ENCODE assay signal across 8 cellular contexts in the genomic region with DNA sequence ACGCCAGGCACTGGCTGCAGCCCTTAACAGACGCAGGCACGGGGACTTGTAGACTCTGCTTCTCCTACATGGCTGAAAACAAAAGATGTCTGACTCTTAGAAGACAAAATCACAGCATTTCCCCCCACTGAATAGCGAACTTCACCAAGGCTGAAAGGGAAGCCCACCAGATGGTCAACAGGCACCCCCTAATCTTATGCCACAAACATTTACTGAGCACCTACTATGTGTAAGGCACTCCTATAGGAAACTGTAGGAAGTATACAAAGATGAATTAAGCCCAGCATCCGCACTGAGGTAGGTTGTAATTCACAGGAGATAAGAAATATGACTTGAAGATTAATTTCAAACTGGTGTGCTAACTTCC. TPM values are rescaled to one million over a fixed set of nuclear protein-coding genes. Genes with fewer than 3 reads are reported as not detected.
DNase-seq lines count a peak whose midpoint lies in the region; ATAC-seq and TF ChIP-seq lines count a peak whose summit lies in the region.

No MANE protein-coding gene starts in this region.

- TF ChIP-seq POLR2A in body of pancreas (IDR thresholded peaks at IDR 0.05) (peak in 1 of 3 donors; percentile 2), upper lobe of left lung (IDR thresholded peaks at IDR 0.05) (no peak)

- no peak for ATAC-seq in left cardiac atrium
- ATAC-seq in body of pancreas = no peak
- no peak for ATAC-seq in lower lobe of right lung
- no peak for ATAC-seq in upper lobe of left lung (ENCODE audit: low FRiP score in 2 of 2)
- no peak for ATAC-seq in GM19351 (IDR thresholded peaks at IDR 0.05; ENCODE audit: unreplicated experiment)

- H3K4me1 ChIP-seq in cardiac muscle cell (ENCODE audit: low read depth) (peaks cover 30% of the 10 kb centered on the region), body of pancreas (peaks cover 49% of the 10 kb centered on the region), lower lobe of right lung (peaks cover 46% of the 10 kb centered on the region), upper lobe of left lung (peaks cover 43 to 53% (median 45%) of the 10 kb centered on the region in 4 donors)

- no peak for DNase-seq in cardiac muscle cell (ENCODE audit: low read depth in 1 of 2, low spot score in 1 of 2)
- DNase-seq in left cardiac atrium = no peak
- no peak for DNase-seq in body of pancreas
- DNase-seq in lower lobe of right lung = no peak
- DNase-seq in upper lobe of left lung = no peak
- DNase-seq in H4 (ENCODE audit: low spot score) = no peak
- DNase-seq in activated naive CD4-positive, alpha-beta T cell treated with anti-CD3 and anti-CD28 coated beads, Interleukin-2, amount 50 U/mL, for 16 hours = no peak

- no peaks in the 10 kb centered on the region for H3K36me3 ChIP-seq in cardiac muscle cell
- no peaks in the 10 kb centered on the region for H3K36me3 ChIP-seq in body of pancreas (replicated peaks in 1 of 2; ENCODE audit: insufficient read depth in 1 of 2, low read depth in 2 of 2)
- H3K36me3 ChIP-seq in lower lobe of right lung = no peaks in the 10 kb centered on the region
- H3K36me3 ChIP-seq in upper lobe of left lung = no peaks in the 10 kb centered on the region

- H3K27me3 ChIP-seq in cardiac muscle cell (no peaks in the 10 kb centered on the region), body of pancreas (no peaks in the 10 kb centered on the region), lower lobe of right lung (ENCODE audit: low read depth) (no peaks in the 10 kb centered on the region), upper lobe of left lung (no peaks in the 10 kb centered on the region)

- TF ChIP-seq EP300 in upper lobe of left lung (IDR thresholded peaks at IDR 0.05) = no peak

- peak overlapping the region; percentile 65 for H3K4me3 ChIP-seq in cardiac muscle cell
- H3K4me3 ChIP-seq in body of pancreas = no peak overlapping the region
- peak overlapping the region; percentile 57 for H3K4me3 ChIP-seq in lower lobe of right lung
- H3K4me3 ChIP-seq in upper lobe of left lung = peak overlapping the region in 3 of 4 donors; percentile 45 to 61 (median 56)

- no peaks in the 10 kb centered on the region for H3K9me3 ChIP-seq in cardiac muscle cell (ENCODE audit: low read depth)
- no peaks in the 10 kb centered on the region for H3K9me3 ChIP-seq in body of pancreas
- no peaks in the 10 kb centered on the region for H3K9me3 ChIP-seq in lower lobe of right lung
- no peaks in the 10 kb centered on the region for H3K9me3 ChIP-seq in upper lobe of left lung

- TF ChIP-seq CTCF in cardiac muscle cell (IDR thresholded peaks at IDR 0.05; ENCODE audit: low read depth, low read length) (no peak), body of pancreas (IDR thresholded peaks at IDR 0.05) (no peak), lower lobe of right lung (IDR thresholded peaks at IDR 0.05) (no peak), upper lobe of left lung (IDR thresholded peaks at IDR 0.05) (no peak)

- intact Hi-C loops in left cardiac atrium (cut with DNase I) = loop anchor here in 1 of 2 donors (5.0 kb wide), 1 partner anchor 35 kb away; no protein-coding TSS in a partner anchor
- intact Hi-C loops in body of pancreas (cut with DNase I) = no loop called here
- intact Hi-C loops in lower lobe of right lung (cut with DNase I) = loop anchor here (5.0 kb wide), 1 partner anchor 35 kb away; no protein-coding TSS in a partner anchor

- WGBS in body of pancreas, 2 donors = 2 to 4% methylated on average over 4 to 5 of the region's 5 CpGs
- 14 to 16% methylated on average over 2 to 5 of the region's 5 CpGs for WGBS in upper lobe of left lung, 2 donors

- H3K27ac ChIP-seq in cardiac muscle cell = peak overlapping the region; percentile 98
- H3K27ac ChIP-seq in body of pancreas = peak overlapping the region; percentile 91 to 98 (median 95)
- H3K27ac ChIP-seq in lower lobe of right lung = peak overlapping the region; percentile 96
- peak overlapping the region; percentile 92 to 98 (median 95) for H3K27ac ChIP-seq in upper lobe of left lung

RNA-seq across cellular contexts. Expression of gene NUMA1, which starts 38.3 kb away (rescaled TPM):
- total RNA-seq in cardiac muscle cell (189 and 417 TPM in 2 replicates), left cardiac atrium (10 to 100 TPM; 73.3 to 86.7 TPM), body of pancreas (100 to 1,000 TPM; 173 to 191 TPM), lower lobe of right lung (200 TPM), upper lobe of left lung (100 to 1,000 TPM; 185 to 666 (median 241) TPM)
- 119 and 161 TPM in 2 replicates for polyA plus RNA-seq in cardiac muscle cell
- 67.5 and 71.5 TPM in 2 replicates for total RNA-seq in H4 (2014; rRNA removed; shearing (Covaris generic))

RNA-seq across cellular contexts. Expression of gene LRRC51, which starts 38.6 kb away (rescaled TPM):
- total RNA-seq in cardiac muscle cell (4.3 and 5.4 TPM in 2 replicates), left cardiac atrium (1 to 10 TPM; 3.9 to 5.0 TPM), body of pancreas (1 to 10 TPM; 2.3 to 9.9 TPM), lower lobe of right lung (14.8 TPM), upper lobe of left lung (10 to 100 TPM in 3 of 6 donors, 1 to 10 TPM in 3; 5.3 to 19.2 (median 10.3) TPM)
- polyA plus RNA-seq in cardiac muscle cell = 5.6 and 7.3 TPM in 2 replicates
- total RNA-seq in H4 (2014; rRNA removed; shearing (Covaris generic)) = 3.9 and 9.3 TPM in 2 replicates

RNA-seq across cellular contexts. Expression of gene IL18BP, which starts 43.3 kb away (rescaled TPM):
- 3.5 and 7.3 TPM in 2 replicates for total RNA-seq in cardiac muscle cell
- 1.2 and 2.8 TPM in 2 replicates for polyA plus RNA-seq in cardiac muscle cell
- 1 to 10 TPM; 4.4 to 7.3 TPM for total RNA-seq in left cardiac atrium
- total RNA-seq in body of pancreas = 1 to 10 TPM; 3.1 to 9.6 TPM
- total RNA-seq in lower lobe of right lung = 18.0 TPM
- total RNA-seq in upper lobe of left lung = 10 to 100 TPM in 4 of 6 donors, 1 to 10 TPM in 2; 4.6 to 45.1 (median 16.9) TPM
- 0.60 and 1.2 TPM in 2 replicates for total RNA-seq in H4 (2014; rRNA removed; shearing (Covaris generic))

Comparison
In these comparisons a context has a peak if more than half of its experiments do, and no peak if none do; other contexts are left out.
1. H3K4me3 ChIP-seq: peak in cardiac muscle cell (single experiment), lower lobe of right lung (single experiment) and upper lobe of left lung (3 of 4); none in body of pancreas (0 of 2).
2. Peak in every context shown above with its lines, with median percentiles within 50 percentile points of each other: H3K27ac ChIP-seq.